Comparison of ENCODE assay signal across 18 cellular contexts in genomic region chr6:46851576-46851975, GRCh38. TPM values are rescaled to one million over a fixed set of nuclear protein-coding genes. Genes with fewer than 3 reads are reported as not detected.
"Had no signal": no experiment of that assay in that cellular context is flagged by ENCODE, and none has a peak within 500 bp of the region (broad histone marks: within the 10 kb centered on the region; RNA-seq: fewer than 3 reads in every experiment).

No MANE protein-coding gene starts in this region.

RNA-seq across cellular contexts. Expression of gene MEP1A, which starts 58.4 kb away (rescaled TPM):
- total RNA-seq: activated CD4-positive, alpha-beta memory T cell treated with anti-CD3 and anti-CD28 coated beads for 36 hours; activated CD4-positive, alpha-beta T cell treated with anti-CD3 and anti-CD28 coated beads for 36 hours; activated CD4-positive, alpha-beta T cell treated with anti-CD3 and anti-CD28 coated beads, Interleukin-2, amount 10 ng/mL, durations not matched to agents 24 days and 14 days; activated CD8-positive, alpha-beta memory T cell treated with anti-CD3 and anti-CD28 coated beads for 36 hours; activated CD8-positive, alpha-beta memory T cell treated with anti-CD3 and anti-CD28 coated beads, Interleukin-2, amount 10 ng/mL, durations not matched to agents 7 days and 5 days; activated CD8-positive, alpha-beta T cell treated with anti-CD3 and anti-CD28 coated beads, Interleukin-2, amount 10 ng/mL, durations not matched to agents 7 days and 5 days; activated naive CD4-positive, alpha-beta T cell treated with anti-CD3 and anti-CD28 coated beads for 36 hours; activated naive CD8-positive, alpha-beta T cell treated with anti-CD3 and anti-CD28 coated beads for 36 hours; activated T-helper 1 cell treated with anti-CD3 and anti-CD28 coated beads, Interleukin-12 subunit alpha, Interleukin-12 subunit beta, Interleukin-2, Interleukin-4 antibody, amounts not matched to agents 30 ng/mL and 10 ng/mL and 1 ng/mL, durations not matched to agents 14 hours and 24 hours and 36 hours; activated T-helper 2 cell treated with anti-CD3 and anti-CD28 coated beads, Interferon-gamma antibody, Interleukin-2, Interleukin-4, amounts not matched to agents 10 μg/mL and 5 μg/mL and 100 μg/mL, durations not matched to agents 14 hours and 24 hours and 36 hours; adrenal gland; aorta; cardiac septum; endodermal cell; fibroblast of villous mesenchyme; gastroesophageal sphincter; glomerular endothelial cell; T-helper 1 cell treated with Interleukin-12 subunit alpha and Interleukin-12 subunit beta and Interleukin-4 antibody, amounts not matched to agents 30 ng/mL and 1 ng/mL, for 36 hours had no signal
